Comparison of ENCODE assay signal across 2 cellular contexts in genomic region chr11:420054-420910, GRCh38.
A peak's percentile ranks its signal among the peaks of the same experiment; 100 is the strongest.
TF ChIP-seq lines count a peak whose summit lies in the region.

No MANE protein-coding gene starts in this region.

TF ChIP-seq in HepG2, 621 proteins besides CTCF, POLR2A, EP300 and RAD21:
- TF ChIP-seq ZFP91 (CRISPR knock-in tag; IDR thresholded peaks at IDR 0.05; ENCODE audit: borderline replicate concordance): no peak
- no peak for TF ChIP-seq ZNF235 (CRISPR knock-in tag; IDR thresholded peaks at IDR 0.05; ENCODE audit: borderline replicate concordance)
- TF ChIP-seq SALL1 (CRISPR knock-in tag; IDR thresholded peaks at IDR 0.05): no peak
TF ChIP-seq in HepG2: peak in this region for 0.

TF ChIP-seq in WTC11, 78 proteins besides CTCF, POLR2A, EP300 and RAD21:
- TF ChIP-seq IRF1 (CRISPR knock-in tag; IDR thresholded peaks at IDR 0.05) (no peak), USF1 (CRISPR knock-in tag; IDR thresholded peaks at IDR 0.05) (no peak), ATF1 (CRISPR knock-in tag; IDR thresholded peaks at IDR 0.05) (no peak), ZNF138 (CRISPR knock-in tag; conservative IDR thresholded peaks at IDR 0.05) (no peak), FOXJ3 (CRISPR knock-in tag; IDR thresholded peaks at IDR 0.05; ENCODE audit: borderline replicate concordance) (no peak), HMGXB4 (CRISPR knock-in tag; IDR thresholded peaks at IDR 0.05) (0 out of 2 replicates have a peak, but pooled peaks have one; percentile 2)
TF ChIP-seq in WTC11: peak in this region for 1.
